Comparison of ENCODE assay signal across 34 cellular contexts in the genomic region with DNA sequence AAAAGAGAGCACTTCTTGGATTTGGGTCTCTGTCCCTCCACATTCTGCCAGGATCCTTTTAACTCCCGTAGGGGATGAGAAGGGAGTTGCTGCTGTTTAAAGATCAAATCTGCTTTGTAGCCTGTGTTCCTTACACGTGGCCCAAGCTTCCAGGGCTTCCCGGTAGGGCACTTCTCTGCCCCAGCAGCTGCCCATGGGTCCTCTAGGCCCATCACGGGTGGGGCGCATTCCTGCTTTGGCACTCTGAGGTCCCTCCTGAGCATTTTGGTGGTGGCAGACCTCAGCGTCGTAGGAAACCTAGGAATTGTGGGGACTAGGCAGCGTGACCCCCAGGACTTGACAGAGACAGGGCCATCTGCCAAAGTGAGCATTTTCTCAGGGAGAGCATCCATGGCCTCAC.
"Had no signal": no experiment of that assay in that cellular context is flagged by ENCODE, and none has a peak within 500 bp of the region (broad histone marks: within the 10 kb centered on the region; RNA-seq: fewer than 3 reads in every experiment).

No MANE protein-coding gene starts in this region.

- H3K27ac ChIP-seq: KMS-11 had no signal

- DNase-seq: Karpas-422, Kasumi-1, MG63, MM.1S, MV-4-11, NCI-H1048, NCI-H1092, NCI-H1092 treated with DMSO at 0.1 percent for 48 hours, NCI-H1105, NCI-H1105 treated with DMSO at 0.1 percent for 48 hours, NCI-H1417, NCI-H1417 treated with DMSO at 0.1 percent for 48 hours, NCI-H1436, NCI-H1436 treated with DMSO at 0.1 percent for 48 hours, NCI-H146, NCI-H1694, NCI-H1694 treated with DMSO at 0.1 percent for 48 hours, NCI-H187, NCI-H187 treated with DMSO at 0.1 percent for 48 hours, NCI-H1930, NCI-H2029, NCI-H2029 treated with DMSO at 0.1 percent for 48 hours, NCI-H2081, NCI-H2081 treated with DMSO at 0.1 percent for 48 hours, NCI-H2107, NCI-H2171, NCI-H2171 treated with DMSO at 0.1 percent for 48 hours, NCI-H2227 treated with DMSO at 0.1 percent for 48 hours, NCI-H226, NCI-H345, NCI-H446, NCI-H446 treated with DMSO at 0.1 percent for 48 hours, NCI-H510A had no signal

- H3K36me3 ChIP-seq: MG63 had no signal

- H3K9me3 ChIP-seq: MG63 had no signal

- H3K9ac ChIP-seq: KMS-11 had no signal

- H3K27me3 ChIP-seq: MG63 had no signal

- H3K4me3 ChIP-seq: MG63 had no signal

- H3K4me2 ChIP-seq: KMS-11 had no signal
